ENCODE assay signal across 20 cellular contexts in the genomic region with DNA sequence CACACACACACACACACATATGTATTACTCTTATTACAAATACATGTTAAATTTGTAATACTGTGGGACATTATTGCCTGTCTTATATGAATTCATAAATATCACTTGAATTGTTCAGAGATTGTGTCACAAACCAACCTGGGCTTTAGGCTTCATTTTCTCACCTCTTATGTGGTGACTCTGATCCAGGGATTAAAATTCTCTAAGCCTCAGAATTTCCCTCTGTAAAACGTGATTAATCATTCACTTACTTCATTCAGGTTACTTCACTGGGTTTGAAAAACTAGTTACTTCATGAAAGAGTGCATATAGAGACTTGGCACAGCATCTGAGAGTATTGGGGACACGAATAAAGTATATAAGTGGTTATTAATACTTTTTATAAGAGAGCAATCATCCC.
DNase-seq lines count a peak whose midpoint lies in the region; ATAC-seq, FAIRE-seq and TF ChIP-seq lines count a peak whose summit lies in the region.
"Had no signal": no experiment of that assay in that cellular context is flagged by ENCODE, and none has a peak within 500 bp of the region (broad histone marks: within the 10 kb centered on the region; RNA-seq: fewer than 3 reads in every experiment).

No MANE protein-coding gene starts in this region.

- no peaks in the 10 kb centered on the region for H3K9me3 Mint-ChIP-seq in CD8-positive, alpha-beta T cell

- CTCF ChIA-PET in CD8-positive, alpha-beta T cell (lab: Charles Lee), result interaction anchor here (1.2 to 2.9 kb wide), 2 partner anchors 1076 to 1424 kb away, joined by 3 to 12 read pairs; no protein-coding TSS in a partner anchor

- TF ChIP-seq CTCF in bronchial epithelial cell (IDR thresholded peaks at IDR 0.05; ENCODE audit: insufficient read depth, low read length, severe bottlenecking) (no peak), testis (IDR thresholded peaks at IDR 0.05) (no peak)
- TF ChIP-seq CTCF in CD8-positive, alpha-beta T cell (IDR thresholded peaks at IDR 0.05), result no peak

- WGBS in testis, 2 donors, result 79 to 84% methylated on average over 2 of the region's 2 CpGs

- no peaks in the 10 kb centered on the region for H3K27me3 Mint-ChIP-seq in CD8-positive, alpha-beta T cell (ENCODE audit: low read depth)

- intact Hi-C loops in testis (cut with DNase I; ENCODE audit: low total_unique reads), result no loop called here
- intact Hi-C loops in CD8-positive, alpha-beta T cell (cut with DNase I, micrococcal nuclease), result loop anchor here (2.0 to 10.0 kb wide), 6 partner anchors 1074 to 1627 kb away; no protein-coding TSS in a partner anchor

- no peaks in the 10 kb centered on the region for H3K36me3 Mint-ChIP-seq in CD8-positive, alpha-beta T cell

- H3K9me3 ChIP-seq in testis, result no peaks in the 10 kb centered on the region
- H3K9me3 ChIP-seq in CD8-positive, alpha-beta T cell (ENCODE audit: low read length), result no peaks in the 10 kb centered on the region

- H3K4me3 Mint-ChIP-seq in CD8-positive, alpha-beta T cell, result no peak overlapping the region
- H3K4me3 Mint-ChIP-seq: B cell had no signal

- no peaks in the 10 kb centered on the region for H3K36me3 ChIP-seq in bronchial epithelial cell (ENCODE audit: control insufficient read depth, insufficient read depth, low read length)
- no peaks in the 10 kb centered on the region for H3K36me3 ChIP-seq in testis (ENCODE audit: low read depth, missing control alignments)
- H3K36me3 ChIP-seq in CD8-positive, alpha-beta T cell (ENCODE audit: insufficient read depth, low read length), result no peaks in the 10 kb centered on the region

- H3K4me3 ChIP-seq in bronchial epithelial cell (ENCODE audit: low read depth, low read length) (no peak overlapping the region), testis (no peak overlapping the region)
- H3K4me3 ChIP-seq in CD8-positive, alpha-beta T cell (ENCODE audit: low read depth, low read length), result no peak overlapping the region
- H3K4me3 ChIP-seq: GM23248 had no signal

- no peaks in the 10 kb centered on the region for H3K27me3 ChIP-seq in bronchial epithelial cell (ENCODE audit: control insufficient read depth, insufficient read depth, low read length)
- H3K27me3 ChIP-seq in testis, result no peaks in the 10 kb centered on the region
- H3K27me3 ChIP-seq in CD8-positive, alpha-beta T cell (ENCODE audit: insufficient read depth, low read length), result no peaks in the 10 kb centered on the region

- H3K27ac ChIP-seq in testis, result no peak overlapping the region
- H3K27ac ChIP-seq in CD8-positive, alpha-beta T cell (ENCODE audit: low read depth, low read length), result no peak overlapping the region
- H3K27ac ChIP-seq: 22Rv1, GM23248, HL-60 had no signal

- DNase-seq in DMS53 (lab: John Stamatoyannopoulos, UW) (peak; percentile 26), DMS53 treated with DMSO at 0.1 percent for 48 hours (lab: John Stamatoyannopoulos, UW; ENCODE audit: unreplicated experiment) (no peak), bronchial epithelial cell (ENCODE audit: low read depth) (peak; percentile 66), iris pigment epithelial cell (ENCODE audit: low read depth) (peak; percentile 64), NCI-H2171 treated with DMSO at 0.1 percent for 48 hours (lab: John Stamatoyannopoulos, UW) (no peak), testis (no peak), hippocampal formation (lab: John Stamatoyannopoulos, UW) (no peak)
- no peak for DNase-seq in CD8-positive, alpha-beta T cell
- DNase-seq: COR-L47, GF-D8, GM23248, HCEC 1CT, Karpas-422, MM.1S, NCI-H1105, NCI-H2081 treated with DMSO at 0.1 percent for 48 hours, Right ventricle myocardium superior had no signal

- FAIRE-seq in bronchial epithelial cell (lab: Jason Lieb, UNC), result no peak

- no peaks in the 10 kb centered on the region for H3K4me1 Mint-ChIP-seq in CD8-positive, alpha-beta T cell (ENCODE audit: low read depth)
- H3K4me1 Mint-ChIP-seq: B cell had no signal

- POLR2A ChIA-PET in CD8-positive, alpha-beta T cell (lab: Charles Lee), result no interaction called here

- TF ChIP-seq POLR2A in testis (IDR thresholded peaks at IDR 0.05), result no peak

- ATAC-seq in CD8-positive, alpha-beta T cell, result no peak

- H3K27ac Mint-ChIP-seq in CD8-positive, alpha-beta T cell, result no peak overlapping the region
- H3K27ac Mint-ChIP-seq: B cell had no signal

- H3K4me1 ChIP-seq in testis, result no peaks in the 10 kb centered on the region
- no peaks in the 10 kb centered on the region for H3K4me1 ChIP-seq in CD8-positive, alpha-beta T cell (ENCODE audit: insufficient read depth, low read length)

Comparison
In these comparisons a context has a peak if more than half of its experiments do, and no peak if none do; other contexts are left out.
1. DNase-seq: peak in DMS53 (single experiment), bronchial epithelial cell (single experiment) and iris pigment epithelial cell (single experiment); none in DMS53 treated with DMSO at 0.1 percent for 48 hours (single experiment), NCI-H2171 treated with DMSO at 0.1 percent for 48 hours (single experiment), testis (single experiment), hippocampal formation (0 of 2) and CD8-positive, alpha-beta T cell (0 of 7).